ENCODE assay signal across 2 cellular contexts in the genomic region with DNA sequence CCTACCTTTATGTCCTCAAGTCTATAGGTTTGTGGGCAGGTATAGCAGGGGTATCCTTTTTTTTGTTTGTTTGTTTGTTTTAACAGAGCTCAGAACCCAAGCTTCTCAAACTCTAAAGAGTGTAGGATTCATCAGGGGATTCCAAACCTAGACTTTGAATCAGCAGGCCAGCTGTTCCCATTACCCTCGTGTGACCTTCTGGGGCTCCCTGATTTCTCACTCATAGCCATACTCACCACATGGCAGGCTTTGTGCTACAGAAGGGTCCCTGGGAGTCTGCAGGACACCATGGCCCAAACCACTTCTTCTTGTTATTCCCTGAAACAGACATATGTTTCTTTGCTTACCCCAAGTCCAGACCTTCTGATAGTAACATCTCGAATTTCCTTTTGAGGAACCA.
TF ChIP-seq lines count a peak whose summit lies in the region.

No MANE protein-coding gene starts in this region.

TF ChIP-seq in IMR-90, 13 proteins besides CTCF, POLR2A, EP300 and RAD21:
- TF ChIP-seq, protein P1, sequence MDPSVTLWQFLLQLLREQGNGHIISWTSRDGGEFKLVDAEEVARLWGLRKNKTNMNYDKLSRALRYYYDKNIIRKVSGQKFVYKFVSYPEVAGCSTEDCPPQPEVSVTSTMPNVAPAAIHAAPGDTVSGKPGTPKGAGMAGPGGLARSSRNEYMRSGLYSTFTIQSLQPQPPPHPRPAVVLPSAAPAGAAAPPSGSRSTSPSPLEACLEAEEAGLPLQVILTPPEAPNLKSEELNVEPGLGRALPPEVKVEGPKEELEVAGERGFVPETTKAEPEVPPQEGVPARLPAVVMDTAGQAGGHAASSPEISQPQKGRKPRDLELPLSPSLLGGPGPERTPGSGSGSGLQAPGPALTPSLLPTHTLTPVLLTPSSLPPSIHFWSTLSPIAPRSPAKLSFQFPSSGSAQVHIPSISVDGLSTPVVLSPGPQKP (IDR thresholded peaks at IDR 0.05; ENCODE audit: borderline replicate concordance, low read depth, low read length): no peak
- TF ChIP-seq CHD1 (IDR thresholded peaks at IDR 0.05; ENCODE audit: low read depth, low read length) (no peak), NFE2L2 (IDR thresholded peaks at IDR 0.05; ENCODE audit: low read depth, low read length) (no peak), CEBPB (IDR thresholded peaks at IDR 0.05; ENCODE audit: low read depth, low read length) (no peak), FOS (IDR thresholded peaks at IDR 0.05; ENCODE audit: low read depth, low read length) (no peak), RFX5 (IDR thresholded peaks at IDR 0.05; ENCODE audit: low read depth, low read length) (no peak), MAZ (IDR thresholded peaks at IDR 0.05; ENCODE audit: borderline replicate concordance, low read depth, low read length) (no peak), MAFK (IDR thresholded peaks at IDR 0.05; ENCODE audit: low read depth, low read length) (no peak), MXI1 (IDR thresholded peaks at IDR 0.05; ENCODE audit: borderline replicate concordance, low read depth, low read length) (no peak), RCOR1 (IDR thresholded peaks at IDR 0.05; ENCODE audit: insufficient replicate concordance, low read length) (no peak), BHLHE40 (IDR thresholded peaks at IDR 0.05; ENCODE audit: low read depth, low read length) (no peak), SMC3 (IDR thresholded peaks at IDR 0.05; ENCODE audit: low read depth, low read length) (no peak)
- TF ChIP-seq, protein P2, sequence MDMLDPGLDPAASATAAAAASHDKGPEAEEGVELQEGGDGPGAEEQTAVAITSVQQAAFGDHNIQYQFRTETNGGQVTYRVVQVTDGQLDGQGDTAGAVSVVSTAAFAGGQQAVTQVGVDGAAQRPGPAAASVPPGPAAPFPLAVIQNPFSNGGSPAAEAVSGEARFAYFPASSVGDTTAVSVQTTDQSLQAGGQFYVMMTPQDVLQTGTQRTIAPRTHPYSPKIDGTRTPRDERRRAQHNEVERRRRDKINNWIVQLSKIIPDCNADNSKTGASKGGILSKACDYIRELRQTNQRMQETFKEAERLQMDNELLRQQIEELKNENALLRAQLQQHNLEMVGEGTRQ (IDR thresholded peaks at IDR 0.05; ENCODE audit: low read depth, low read length): no peak
TF ChIP-seq in IMR-90: peak in this region for 0.

TF ChIP-seq in neural cell, 6 proteins besides CTCF, POLR2A, EP300 and RAD21 (continued from another document):
- TF ChIP-seq, protein P3, sequence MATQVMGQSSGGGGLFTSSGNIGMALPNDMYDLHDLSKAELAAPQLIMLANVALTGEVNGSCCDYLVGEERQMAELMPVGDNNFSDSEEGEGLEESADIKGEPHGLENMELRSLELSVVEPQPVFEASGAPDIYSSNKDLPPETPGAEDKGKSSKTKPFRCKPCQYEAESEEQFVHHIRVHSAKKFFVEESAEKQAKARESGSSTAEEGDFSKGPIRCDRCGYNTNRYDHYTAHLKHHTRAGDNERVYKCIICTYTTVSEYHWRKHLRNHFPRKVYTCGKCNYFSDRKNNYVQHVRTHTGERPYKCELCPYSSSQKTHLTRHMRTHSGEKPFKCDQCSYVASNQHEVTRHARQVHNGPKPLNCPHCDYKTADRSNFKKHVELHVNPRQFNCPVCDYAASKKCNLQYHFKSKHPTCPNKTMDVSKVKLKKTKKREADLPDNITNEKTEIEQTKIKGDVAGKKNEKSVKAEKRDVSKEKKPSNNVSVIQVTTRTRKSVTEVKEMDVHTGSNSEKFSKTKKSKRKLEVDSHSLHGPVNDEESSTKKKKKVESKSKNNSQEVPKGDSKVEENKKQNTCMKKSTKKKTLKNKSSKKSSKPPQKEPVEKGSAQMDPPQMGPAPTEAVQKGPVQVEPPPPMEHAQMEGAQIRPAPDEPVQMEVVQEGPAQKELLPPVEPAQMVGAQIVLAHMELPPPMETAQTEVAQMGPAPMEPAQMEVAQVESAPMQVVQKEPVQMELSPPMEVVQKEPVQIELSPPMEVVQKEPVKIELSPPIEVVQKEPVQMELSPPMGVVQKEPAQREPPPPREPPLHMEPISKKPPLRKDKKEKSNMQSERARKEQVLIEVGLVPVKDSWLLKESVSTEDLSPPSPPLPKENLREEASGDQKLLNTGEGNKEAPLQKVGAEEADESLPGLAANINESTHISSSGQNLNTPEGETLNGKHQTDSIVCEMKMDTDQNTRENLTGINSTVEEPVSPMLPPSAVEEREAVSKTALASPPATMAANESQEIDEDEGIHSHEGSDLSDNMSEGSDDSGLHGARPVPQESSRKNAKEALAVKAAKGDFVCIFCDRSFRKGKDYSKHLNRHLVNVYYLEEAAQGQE (IDR thresholded peaks at IDR 0.05; ENCODE audit: borderline replicate concordance): no peak
- TF ChIP-seq MXI1 (conservative IDR thresholded peaks at IDR 0.05; ENCODE audit: poor library complexity, severe bottlenecking): no peak
- TF ChIP-seq SMC3 (conservative IDR thresholded peaks at IDR 0.05; ENCODE audit: poor library complexity): no peak
